In genomic region chr2:205885492-205886099, GRCh38 we compare ENCODE assay signal across 1 cellular context.
A peak's percentile ranks its signal among the peaks of the same experiment; 100 is the strongest.
TF ChIP-seq lines count a peak whose summit lies in the region.

No MANE protein-coding gene starts in this region.

TF ChIP-seq in H1, 55 proteins besides CTCF, POLR2A, EP300 and RAD21 (continued from another document):
- TF ChIP-seq BACH1 (IDR thresholded peaks at IDR 0.05; ENCODE audit: low read length) (no peak), HDAC2 (IDR thresholded peaks at IDR 0.05; ENCODE audit: borderline replicate concordance in 1 of 2, low read depth in 2 of 2, low read length in 2 of 2) (0 out of 4 replicates have a peak, but pooled peaks of 1 of the 2 experiments have one; percentile 33), SUZ12 (IDR thresholded peaks at IDR 0.05; ENCODE audit: low read length) (no peak), RXRA (IDR thresholded peaks at IDR 0.05; ENCODE audit: insufficient read depth, low read depth, low read length) (no peak), MAFK (IDR thresholded peaks at IDR 0.05; ENCODE audit: low read depth, low read length) (no peak), CBX5 (IDR thresholded peaks at IDR 0.05; ENCODE audit: low read depth, low read length) (no peak), GTF2F1 (IDR thresholded peaks at IDR 0.05; ENCODE audit: borderline replicate concordance, low read depth, low read length) (no peak), SIX5 (IDR thresholded peaks at IDR 0.05; ENCODE audit: low read depth, low read length) (no peak), TEAD4 (IDR thresholded peaks at IDR 0.05; ENCODE audit: low read depth, low read length) (no peak), NRF1 (IDR thresholded peaks at IDR 0.05; ENCODE audit: low read depth, low read length) (no peak), CBX8 (IDR thresholded peaks at IDR 0.05; ENCODE audit: borderline replicate concordance, low read depth, low read length) (no peak), TAF7 (optimal IDR thresholded peaks at IDR 0.05; ENCODE audit: borderline replicate concordance, low read depth, low read length) (peak; percentile 38), RBBP5 (IDR thresholded peaks at IDR 0.05; ENCODE audit: borderline replicate concordance, low read depth, low read length) (no peak), JUND (IDR thresholded peaks at IDR 0.05; ENCODE audit: low read length) (no peak), EGR1 (IDR thresholded peaks at IDR 0.05; ENCODE audit: borderline replicate concordance, low read depth, low read length) (no peak), SRF (IDR thresholded peaks at IDR 0.05; ENCODE audit: low read depth, low read length) (no peak), USF2 (IDR thresholded peaks at IDR 0.05; ENCODE audit: low read length) (no peak), MAX (IDR thresholded peaks at IDR 0.05) (peak; percentile 82), ASH2L (IDR thresholded peaks at IDR 0.05; ENCODE audit: low read length) (no peak), SP1 (IDR thresholded peaks at IDR 0.05; ENCODE audit: low read depth, low read length) (peak; percentile 61; the same call in 1 of the 2 replicates), BRCA1 (IDR thresholded peaks at IDR 0.05; ENCODE audit: low read depth, low read length) (0 out of 2 replicates have a peak, but pooled peaks have one; percentile 12), TBP (IDR thresholded peaks at IDR 0.05; ENCODE audit: low read depth, low read length) (peak; percentile 49; the same call in 1 of the 2 replicates), ZNF274 (IDR thresholded peaks at IDR 0.05; ENCODE audit: borderline replicate concordance, extremely low read depth, low read length) (no peak), NANOG (IDR thresholded peaks at IDR 0.05; ENCODE audit: insufficient read depth, low read depth, low read length, poor library complexity, severe bottlenecking) (no peak), E2F6 (IDR thresholded peaks at IDR 0.05) (peak; percentile 96), EZH2 (IDR thresholded peaks at IDR 0.05; ENCODE audit: low read depth, low read length, severe bottlenecking) (no peak), PHF8 (conservative IDR thresholded peaks at IDR 0.05; ENCODE audit: low read depth, low read length) (no peak), CHD1 (IDR thresholded peaks at IDR 0.05; ENCODE audit: low read depth, low read length) (no peak), SIRT6 (IDR thresholded peaks at IDR 0.05; ENCODE audit: low read length) (no peak), SP4 (IDR thresholded peaks at IDR 0.05; ENCODE audit: low read length) (0 out of 2 replicates have a peak, but pooled peaks have one; percentile 50), CEBPB (IDR thresholded peaks at IDR 0.05; ENCODE audit: low read depth, low read length) (no peak), ATF3 (IDR thresholded peaks at IDR 0.05; ENCODE audit: insufficient read depth, low read depth, low read length) (0 out of 2 replicates have a peak, but pooled peaks have one; percentile 47), SP2 (IDR thresholded peaks at IDR 0.05; ENCODE audit: low read length) (no peak), GABPA (IDR thresholded peaks at IDR 0.05; ENCODE audit: borderline replicate concordance, insufficient read depth, low read length) (no peak), CTBP2 (IDR thresholded peaks at IDR 0.05; ENCODE audit: borderline replicate concordance, insufficient read depth, insufficient read length, low read length) (no peak), SAP30 (IDR thresholded peaks at IDR 0.05; ENCODE audit: insufficient read depth, insufficient replicate concordance, low read length) (no peak), TAF1 (IDR thresholded peaks at IDR 0.05; ENCODE audit: low read depth, low read length) (0 out of 2 replicates have a peak, but pooled peaks have one; percentile 16), CHD7 (IDR thresholded peaks at IDR 0.05; ENCODE audit: insufficient replicate concordance, low read length) (no peak), KDM5A (IDR thresholded peaks at IDR 0.05; ENCODE audit: low read length) (no peak), BCL11A (IDR thresholded peaks at IDR 0.05; ENCODE audit: low read depth in 2 of 2, low read length in 2 of 2) (no peak)
